ENCODE assay signal across 8 cellular contexts in the genomic region with DNA sequence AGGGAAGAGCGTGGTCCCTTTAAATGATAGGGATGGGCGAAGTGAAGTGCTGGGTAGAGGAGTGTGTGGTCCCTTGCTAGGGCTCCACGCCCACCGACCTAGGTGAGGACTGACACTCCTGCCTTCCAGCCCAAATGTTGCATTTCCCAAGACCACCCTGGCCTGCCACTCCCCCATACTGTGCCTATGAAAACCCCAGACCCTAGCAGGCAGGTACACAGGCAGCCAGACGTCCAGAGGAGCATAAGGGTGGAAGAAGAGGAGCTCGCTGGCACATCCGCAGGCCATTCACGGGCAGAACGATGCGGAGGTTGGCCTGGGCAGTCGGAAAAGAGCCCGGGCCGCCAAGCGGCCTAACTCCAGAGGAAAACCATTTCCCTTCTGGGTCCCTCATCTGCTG. TPM values are rescaled to one million over a fixed set of nuclear protein-coding genes. Genes with fewer than 3 reads are reported as not detected.
DNase-seq lines count a peak whose midpoint lies in the region; ATAC-seq and TF ChIP-seq lines count a peak whose summit lies in the region.

No MANE protein-coding gene starts in this region.

- H3K27ac ChIP-seq in SJCRH30 (no peak overlapping the region; the same call in 1 of the 2 replicates), gastrocnemius medialis (peak overlapping the region in 2 of 4 donors; percentile 90 to 91), prostate gland (no peak overlapping the region), RWPE1 (no peak overlapping the region)

- H3K9me3 ChIP-seq in SJCRH30 (replicated peaks) = no peaks in the 10 kb centered on the region
- no peaks in the 10 kb centered on the region for H3K9me3 ChIP-seq in gastrocnemius medialis
- no peaks in the 10 kb centered on the region for H3K9me3 ChIP-seq in prostate gland

- TF ChIP-seq CTCF in GM13976 (IDR thresholded peaks at IDR 0.05; ENCODE audit: borderline replicate concordance, control extremely low read depth, extremely low read depth, insufficient read depth, missing control alignments) = no peak
- no peak for TF ChIP-seq CTCF in fibroblast of pulmonary artery (IDR thresholded peaks at IDR 0.05; ENCODE audit: low read length, missing control alignments)
- no peak for TF ChIP-seq CTCF in gastrocnemius medialis (IDR thresholded peaks at IDR 0.05 in 4 of 5, conservative IDR thresholded peaks at IDR 0.05 in 1 of 5)
- no peak for TF ChIP-seq CTCF in prostate gland (IDR thresholded peaks at IDR 0.05)
- no peak for TF ChIP-seq CTCF in RWPE1 (conservative IDR thresholded peaks at IDR 0.05; ENCODE audit: low read depth)

- H3K27me3 ChIP-seq in SJCRH30 (no peaks in the 10 kb centered on the region), gastrocnemius medialis (no peaks in the 10 kb centered on the region), prostate gland (replicated peaks; ENCODE audit: insufficient read depth) (no peaks in the 10 kb centered on the region)

- no peaks in the 10 kb centered on the region for H3K36me3 ChIP-seq in SJCRH30
- H3K36me3 ChIP-seq in gastrocnemius medialis = no peaks in the 10 kb centered on the region
- H3K36me3 ChIP-seq in prostate gland = no peaks in the 10 kb centered on the region

- ATAC-seq in gastrocnemius medialis = no peak
- no peak for ATAC-seq in HG03045 (IDR thresholded peaks at IDR 0.05; ENCODE audit: unreplicated experiment)
- ATAC-seq in HG03280 (IDR thresholded peaks at IDR 0.05; ENCODE audit: unreplicated experiment) = no peak

- CTCF ChIA-PET in RWPE1 (lab: Yijun Ruan, JAX) = no interaction called here

- WGBS in prostate gland = 89% methylated on average over 14 of the region's 14 CpGs

- intact Hi-C loops in gastrocnemius medialis (cut with DNase I; ENCODE audit: low total_unique reads) = loop anchor here (5.0 to 10.0 kb wide), 3 partner anchors 111 to 1028 kb away; a partner anchor contains a TSS
- intact Hi-C loops in prostate gland (cut with DNase I) = loop anchor here (5.0 to 10.0 kb wide), 3 partner anchors 56 to 912 kb away; a partner anchor contains a TSS

- POLR2A ChIA-PET in RWPE1 (lab: Yijun Ruan, JAX; ENCODE audit: low non-redundant PET) = no interaction called here

- peak overlapping the region; percentile 93 for H3K4me3 ChIP-seq in SJCRH30
- peak overlapping the region; percentile 98 for H3K4me3 ChIP-seq in fibroblast of pulmonary artery (replicated peaks; ENCODE audit: low read depth, low read length)
- peak overlapping the region in 3 of 4 donors; percentile 73 to 98 (median 97) for H3K4me3 ChIP-seq in gastrocnemius medialis
- no peak overlapping the region for H3K4me3 ChIP-seq in prostate gland

- DNase-seq in GM13976 (ENCODE audit: low spot score) = peak; percentile 20
- no peak for DNase-seq in SJCRH30
- no peak for DNase-seq in fibroblast of pulmonary artery (ENCODE audit: low read depth)
- no peak for DNase-seq in gastrocnemius medialis
- DNase-seq in prostate gland (ENCODE audit: low spot score) = no peak
- DNase-seq in RWPE1 (ENCODE audit: low spot score) = no peak

- TF ChIP-seq POLR2A in gastrocnemius medialis (IDR thresholded peaks at IDR 0.05) (no peak), prostate gland (IDR thresholded peaks at IDR 0.05) (no peak)

- H3K4me1 ChIP-seq in SJCRH30 (peaks cover 14% of the 10 kb centered on the region), gastrocnemius medialis (peaks cover 29 to 37% of the 10 kb centered on the region in 2 donors), prostate gland (replicated peaks) (peaks cover 5% of the 10 kb centered on the region)

- in situ Hi-C loops in GM13976 (cut with MboI; ENCODE audit: low sequenced_read_pairs, unreplicated experiment) = no loop called here
- in situ Hi-C loops in gastrocnemius medialis (cut with MboI; ENCODE audit: low sequenced_read_pairs in 4 of 4) = loop anchor here in 1 of 4 donors (25.0 kb wide), 1 partner anchor 1334 kb away; no protein-coding TSS in a partner anchor

RNA-seq across cellular contexts. Expression of a gene that starts 0.8 kb away (rescaled TPM):
- 29.3 and 34.9 TPM in 2 replicates for total RNA-seq in SJCRH30 (2014; rRNA removed; shearing (Covaris generic))
- total RNA-seq in gastrocnemius medialis (10 to 100 TPM; 20.6 to 38.3 (median 26.1) TPM), prostate gland (10 to 100 TPM; 31.9 to 40.3 TPM)

RNA-seq across cellular contexts. Expression of a gene that starts 58.3 kb away (rescaled TPM):
- 18.6 and 27.5 TPM in 2 replicates for total RNA-seq in SJCRH30 (2014; rRNA removed; shearing (Covaris generic))
- total RNA-seq in gastrocnemius medialis (10 to 100 TPM in 1 of 4 donors, 1 to 10 TPM in 3; 6.3 to 21.1 (median 7.2) TPM), prostate gland (10 to 100 TPM; 20.4 to 40.0 TPM)

Comparison
In these comparisons a context has a peak if more than half of its experiments do, and no peak if none do; other contexts are left out.
1. H3K4me3 ChIP-seq: peak in SJCRH30 (single experiment), fibroblast of pulmonary artery (single experiment) and gastrocnemius medialis (3 of 4); none in prostate gland (0 of 2).